11 cellular contexts compared by ENCODE assay signal in the genomic region with DNA sequence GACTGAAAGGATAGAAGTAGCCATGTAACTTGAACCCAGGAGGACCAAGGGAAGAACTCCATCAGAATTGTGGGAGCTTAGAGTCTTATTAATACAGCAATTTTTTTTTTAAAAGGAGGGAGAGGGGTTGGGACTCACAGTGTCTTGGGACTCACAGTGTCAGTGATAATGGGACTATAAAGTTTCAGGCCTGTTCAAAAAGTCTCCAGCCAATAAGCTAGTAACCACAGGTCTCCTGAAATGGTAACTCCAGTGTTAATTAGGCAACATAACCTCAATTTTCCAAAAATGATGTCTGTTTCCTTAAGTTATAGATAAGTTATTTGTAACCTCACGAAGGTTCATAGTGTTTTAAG. TPM values are rescaled to one million over a fixed set of nuclear protein-coding genes. Genes with fewer than 3 reads are reported as not detected.
DNase-seq lines count a peak whose midpoint lies in the region; ATAC-seq and TF ChIP-seq lines count a peak whose summit lies in the region.
"Had no signal": no experiment of that assay in that cellular context is flagged by ENCODE, and none has a peak within 500 bp of the region (broad histone marks: within the 10 kb centered on the region; RNA-seq: fewer than 3 reads in every experiment).

No MANE protein-coding gene starts in this region.

- ATAC-seq in GM18868 (IDR thresholded peaks at IDR 0.05; ENCODE audit: unreplicated experiment): no peak

- intact Hi-C loops in activated T-helper 1 cell treated with anti-CD3 and anti-CD28 coated beads, Interleukin-12 subunit alpha, Interleukin-12 subunit beta, Interleukin-2, Interleukin-4 antibody, amounts not matched to agents 30 ng/mL and 10 ng/mL and 1 ng/mL, durations not matched to agents 14 hours and 24 hours and 36 hours (cut with micrococcal nuclease): no loop called here
- intact Hi-C loops in stomach (cut with DNase I; ENCODE audit: low total_unique reads): no loop called here

- H3K9me3 Mint-ChIP-seq in activated T-helper 1 cell treated with anti-CD3 and anti-CD28 coated beads, Interleukin-12 subunit alpha, Interleukin-12 subunit beta, Interleukin-2, Interleukin-4 antibody, amounts not matched to agents 30 ng/mL and 10 ng/mL and 1 ng/mL, durations not matched to agents 14 hours and 24 hours and 36 hours: no peaks in the 10 kb centered on the region
- H3K9me3 Mint-ChIP-seq: endodermal cell had no signal

- peaks cover 1% of the 10 kb centered on the region for H3K27me3 Mint-ChIP-seq in activated T-helper 1 cell treated with anti-CD3 and anti-CD28 coated beads, Interleukin-12 subunit alpha, Interleukin-12 subunit beta, Interleukin-2, Interleukin-4 antibody, amounts not matched to agents 30 ng/mL and 10 ng/mL and 1 ng/mL, durations not matched to agents 14 hours and 24 hours and 36 hours (ENCODE audit: insufficient read depth)

- H3K27me3 ChIP-seq in layer of hippocampus (ENCODE audit: control insufficient read depth, insufficient read depth, low read length): no peaks in the 10 kb centered on the region
- no peaks in the 10 kb centered on the region for H3K27me3 ChIP-seq in stomach

- H3K27ac Mint-ChIP-seq in activated T-helper 1 cell treated with anti-CD3 and anti-CD28 coated beads, Interleukin-12 subunit alpha, Interleukin-12 subunit beta, Interleukin-2, Interleukin-4 antibody, amounts not matched to agents 30 ng/mL and 10 ng/mL and 1 ng/mL, durations not matched to agents 14 hours and 24 hours and 36 hours: peak overlapping the region; percentile 57
- H3K27ac Mint-ChIP-seq: endodermal cell had no signal

- TF ChIP-seq CTCF in HEK293 (tag by site-specific recombination; IDR thresholded peaks at IDR 0.05): no peak
- no peak for TF ChIP-seq CTCF in stomach (IDR thresholded peaks at IDR 0.05)
- no peak for TF ChIP-seq CTCF in coronary artery (IDR thresholded peaks at IDR 0.05)

- TF ChIP-seq EP300 in stomach (IDR thresholded peaks at IDR 0.05): no peak

- H3K4me3 ChIP-seq in HEK293 (ENCODE audit: low read depth, low read length) (no peak overlapping the region), stomach (no peak overlapping the region), coronary artery (no peak overlapping the region)

- peaks cover 44% of the 10 kb centered on the region for H3K4me1 Mint-ChIP-seq in activated T-helper 1 cell treated with anti-CD3 and anti-CD28 coated beads, Interleukin-12 subunit alpha, Interleukin-12 subunit beta, Interleukin-2, Interleukin-4 antibody, amounts not matched to agents 30 ng/mL and 10 ng/mL and 1 ng/mL, durations not matched to agents 14 hours and 24 hours and 36 hours (ENCODE audit: low read depth)

- TF ChIP-seq POLR2A in stomach (IDR thresholded peaks at IDR 0.05): no peak

- H3K9me3 ChIP-seq in HEK293 (ENCODE audit: control insufficient read depth, insufficient read depth, low read depth, low read length) (no peaks in the 10 kb centered on the region), stomach (no peaks in the 10 kb centered on the region)

- WGBS in stomach, 5 donors: 79 to 94% (median 88%) methylated on average over 1 of the region's 1 CpG

- POLR2A ChIA-PET in HEK293 (lab: Yijun Ruan, JAX): no interaction called here

- peaks cover 0 to 3% of the 10 kb centered on the region in 2 experiments; a peak in 1 of 3 replicates for H3K36me3 ChIP-seq in HEK293 (ENCODE audit: control insufficient read depth in 2 of 2, insufficient read depth in 1 of 2, low read length in 2 of 2)
- H3K36me3 ChIP-seq in stomach: no peaks in the 10 kb centered on the region

- no peak for DNase-seq in activated T-helper 1 cell treated with anti-CD3 and anti-CD28 coated beads, Interleukin-12 subunit alpha, Interleukin-12 subunit beta, Interleukin-2, Interleukin-4 antibody, amounts not matched to agents 30 ng/mL and 10 ng/mL and 1 ng/mL, durations not matched to agents 14 hours and 24 hours and 36 hours (ENCODE audit: low spot score)
- DNase-seq in stomach: no peak
- no peak for DNase-seq in NCI-H345 (lab: John Stamatoyannopoulos, UW)
- no peak for DNase-seq in coronary artery (ENCODE audit: low spot score)
- DNase-seq in AG08396 (ENCODE audit: low spot score): no peak
- DNase-seq: endodermal cell, hippocampal formation, MM.1S had no signal

- no peak overlapping the region for H3K27ac ChIP-seq in HEK293 (ENCODE audit: extremely low read depth, low read depth, low read length)
- peak overlapping the region; percentile 99 for H3K27ac ChIP-seq in layer of hippocampus (ENCODE audit: low read depth, low read length)
- peak overlapping the region in 4 of 5 donors; percentile 59 to 100 (median 87) for H3K27ac ChIP-seq in stomach
- H3K27ac ChIP-seq in coronary artery: peak overlapping the region in 1 of 2 donors; percentile 98

- peaks cover 5% of the 10 kb centered on the region; the same call in 1 of the 2 replicates for H3K4me1 ChIP-seq in HEK293 (ENCODE audit: control insufficient read depth, insufficient read depth, low read length)
- H3K4me1 ChIP-seq in stomach: peaks cover 17 to 45% (median 30%) of the 10 kb centered on the region in 4 donors

- no peak overlapping the region for H3K4me3 Mint-ChIP-seq in activated T-helper 1 cell treated with anti-CD3 and anti-CD28 coated beads, Interleukin-12 subunit alpha, Interleukin-12 subunit beta, Interleukin-2, Interleukin-4 antibody, amounts not matched to agents 30 ng/mL and 10 ng/mL and 1 ng/mL, durations not matched to agents 14 hours and 24 hours and 36 hours

- CTCF ChIA-PET in HEK293 (lab: Yijun Ruan, JAX): interaction anchor here (0.6 to 1.2 kb wide), 2 partner anchors 446 to 542 kb away, joined by 3 to 5 read pairs; no protein-coding TSS in a partner anchor

- peaks cover 17% of the 10 kb centered on the region for H3K36me3 Mint-ChIP-seq in activated T-helper 1 cell treated with anti-CD3 and anti-CD28 coated beads, Interleukin-12 subunit alpha, Interleukin-12 subunit beta, Interleukin-2, Interleukin-4 antibody, amounts not matched to agents 30 ng/mL and 10 ng/mL and 1 ng/mL, durations not matched to agents 14 hours and 24 hours and 36 hours (ENCODE audit: low read depth)

TF ChIP-seq in HEK293, 187 proteins besides CTCF, POLR2A, EP300 and RAD21:
- 0 out of 2 replicates have a peak, but pooled peaks have one; percentile 49 for TF ChIP-seq IKZF3 (tag by site-specific recombination; IDR thresholded peaks at IDR 0.05)
- TF ChIP-seq, protein P1, sequence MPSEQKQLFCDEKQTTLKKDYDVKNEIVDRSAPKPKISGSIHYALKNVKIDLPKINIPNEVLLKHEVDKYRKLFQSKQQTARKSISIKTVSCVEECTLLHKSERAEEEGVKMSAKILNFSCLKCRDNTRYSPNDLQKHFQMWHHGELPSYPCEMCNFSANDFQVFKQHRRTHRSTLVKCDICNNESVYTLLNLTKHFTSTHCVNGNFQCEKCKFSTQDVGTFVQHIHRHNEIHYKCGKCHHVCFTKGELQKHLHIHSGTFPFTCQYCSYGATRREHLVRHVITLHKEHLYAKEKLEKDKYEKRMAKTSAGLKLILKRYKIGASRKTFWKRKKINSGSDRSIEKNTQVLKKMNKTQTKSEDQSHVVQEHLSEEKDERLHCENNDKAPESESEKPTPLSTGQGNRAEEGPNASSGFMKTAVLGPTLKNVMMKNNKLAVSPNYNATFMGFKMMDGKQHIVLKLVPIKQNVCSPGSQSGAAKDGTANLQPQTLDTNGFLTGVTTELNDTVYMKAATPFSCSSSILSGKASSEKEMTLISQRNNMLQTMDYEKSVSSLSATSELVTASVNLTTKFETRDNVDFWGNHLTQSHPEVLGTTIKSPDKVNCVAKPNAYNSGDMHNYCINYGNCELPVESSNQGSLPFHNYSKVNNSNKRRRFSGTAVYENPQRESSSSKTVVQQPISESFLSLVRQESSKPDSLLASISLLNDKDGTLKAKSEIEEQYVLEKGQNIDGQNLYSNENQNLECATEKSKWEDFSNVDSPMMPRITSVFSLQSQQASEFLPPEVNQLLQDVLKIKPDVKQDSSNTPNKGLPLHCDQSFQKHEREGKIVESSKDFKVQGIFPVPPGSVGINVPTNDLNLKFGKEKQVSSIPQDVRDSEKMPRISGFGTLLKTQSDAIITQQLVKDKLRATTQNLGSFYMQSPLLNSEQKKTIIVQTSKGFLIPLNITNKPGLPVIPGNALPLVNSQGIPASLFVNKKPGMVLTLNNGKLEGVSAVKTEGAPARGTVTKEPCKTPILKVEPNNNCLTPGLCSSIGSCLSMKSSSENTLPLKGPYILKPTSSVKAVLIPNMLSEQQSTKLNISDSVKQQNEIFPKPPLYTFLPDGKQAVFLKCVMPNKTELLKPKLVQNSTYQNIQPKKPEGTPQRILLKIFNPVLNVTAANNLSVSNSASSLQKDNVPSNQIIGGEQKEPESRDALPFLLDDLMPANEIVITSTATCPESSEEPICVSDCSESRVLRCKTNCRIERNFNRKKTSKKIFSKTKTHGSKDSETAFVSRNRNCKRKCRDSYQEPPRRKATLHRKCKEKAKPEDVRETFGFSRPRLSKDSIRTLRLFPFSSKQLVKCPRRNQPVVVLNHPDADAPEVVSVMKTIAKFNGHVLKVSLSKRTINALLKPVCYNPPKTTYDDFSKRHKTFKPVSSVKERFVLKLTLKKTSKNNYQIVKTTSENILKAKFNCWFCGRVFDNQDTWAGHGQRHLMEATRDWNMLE (tag by site-specific recombination; conservative IDR thresholded peaks at IDR 0.05; ENCODE audit: low read depth): no peak

RNA-seq across cellular contexts. Expression of a gene that starts 2.4 kb away (rescaled TPM):
- 176 and 184 TPM in 2 replicates for total RNA-seq in activated T-helper 1 cell treated with anti-CD3 and anti-CD28 coated beads, Interleukin-12 subunit alpha, Interleukin-12 subunit beta, Interleukin-2, Interleukin-4 antibody, amounts not matched to agents 30 ng/mL and 10 ng/mL and 1 ng/mL, durations not matched to agents 14 hours and 24 hours and 36 hours
- 100 to 1,000 TPM in 1 of 5 donors, 10 to 100 TPM in 4; 29.8 to 206 (median 65.2) TPM for total RNA-seq in stomach
- polyA plus RNA-seq in stomach: 100 to 1,000 TPM; 108 to 122 (median 108) TPM

RNA-seq across cellular contexts. Expression of a gene that starts 3.2 kb away (rescaled TPM):
- total RNA-seq in activated T-helper 1 cell treated with anti-CD3 and anti-CD28 coated beads, Interleukin-12 subunit alpha, Interleukin-12 subunit beta, Interleukin-2, Interleukin-4 antibody, amounts not matched to agents 30 ng/mL and 10 ng/mL and 1 ng/mL, durations not matched to agents 14 hours and 24 hours and 36 hours: 1.1 and 1.6 TPM in 2 replicates
- 10 to 100 TPM; 19.3 to 43.6 (median 25.9) TPM for total RNA-seq in stomach
- polyA plus RNA-seq in stomach: 10 to 100 TPM; 10.7 to 36.0 (median 35.0) TPM
